ENCODE assay signal across 26 cellular contexts in genomic region chr11:120090411-120090810, GRCh38. TPM values are rescaled to one million over a fixed set of nuclear protein-coding genes. Genes with fewer than 3 reads are reported as not detected.
"Had no signal": no experiment of that assay in that cellular context is flagged by ENCODE, and none has a peak within 500 bp of the region (broad histone marks: within the 10 kb centered on the region; RNA-seq: fewer than 3 reads in every experiment).

No MANE protein-coding gene starts in this region.

- H3K4me3 ChIP-seq: adrenal gland, colonic mucosa, spleen, transverse colon, uterus had no signal

- H3K27ac Mint-ChIP-seq: activated naive CD8-positive, alpha-beta T cell treated with anti-CD3 and anti-CD28 coated beads for 36 hours; effector memory CD8-positive, alpha-beta T cell; immature natural killer cell; memory B cell; naive thymus-derived CD8-positive, alpha-beta T cell; stimulated activated naive CD8-positive, alpha-beta T cell treated with anti-CD3 and anti-CD28 coated beads, Interleukin-15, Interleukin-2, amounts not matched to agents 100 ng/mL and 50 ng/mL, for 24 hours; T-helper 2 cell treated with Interferon-gamma antibody and Interleukin-4, amounts not matched to agents 5 μg/mL and 100 μg/mL, for 36 hours had no signal

- ATAC-seq: effector memory CD8-positive, alpha-beta T cell; naive thymus-derived CD8-positive, alpha-beta T cell had no signal

- H3K27ac ChIP-seq: adrenal gland, colonic mucosa, parathyroid adenoma, spleen, transverse colon, VCaP had no signal

- DNase-seq: activated CD4-positive, alpha-beta T cell treated with anti-CD3 and anti-CD28 coated beads for 4 hours; activated CD4-positive, alpha-beta T cell treated with anti-CD3 and anti-CD28 coated beads, Interleukin-2, amount 50 U/mL, for 4 hours; activated effector memory CD4-positive, alpha-beta T cell treated with Interleukin-2 at 50 U/mL for 16 hours; activated naive CD4-positive, alpha-beta T cell treated with Interleukin-2 at 50 U/mL for 16 hours; activated naive CD8-positive, alpha-beta T cell treated with anti-CD3 and anti-CD28 coated beads for 36 hours; colonic mucosa; effector memory CD8-positive, alpha-beta T cell; erythroblast; hippocampal formation; immature natural killer cell; kidney; midbrain; naive thymus-derived CD8-positive, alpha-beta T cell; right cardiac atrium; spleen; T-helper 1 cell; transverse colon; uterus had no signal

- H3K4me1 Mint-ChIP-seq: activated naive CD8-positive, alpha-beta T cell treated with anti-CD3 and anti-CD28 coated beads for 36 hours; immature natural killer cell; memory B cell; naive thymus-derived CD8-positive, alpha-beta T cell had no signal

- H3K36me3 Mint-ChIP-seq: naive thymus-derived CD8-positive, alpha-beta T cell had no signal

- H3K4me1 ChIP-seq: adrenal gland, colonic mucosa, parathyroid adenoma, spleen, transverse colon had no signal

- H3K27me3 ChIP-seq: adrenal gland, colonic mucosa, transverse colon, uterus had no signal

- H3K9me3 Mint-ChIP-seq: effector memory CD8-positive, alpha-beta T cell had no signal

- H3K36me3 ChIP-seq: adrenal gland, colonic mucosa, spleen, transverse colon, uterus had no signal

- H3K4me3 Mint-ChIP-seq: activated naive CD8-positive, alpha-beta T cell treated with anti-CD3 and anti-CD28 coated beads for 36 hours; effector memory CD8-positive, alpha-beta T cell; immature natural killer cell; memory B cell; naive thymus-derived CD8-positive, alpha-beta T cell; neural crest cell; stimulated activated naive CD8-positive, alpha-beta T cell treated with anti-CD3 and anti-CD28 coated beads, Interleukin-15, Interleukin-2, amounts not matched to agents 100 ng/mL and 50 ng/mL, for 24 hours; T-helper 2 cell treated with Interferon-gamma antibody and Interleukin-4, amounts not matched to agents 5 μg/mL and 100 μg/mL, for 36 hours had no signal

- H3K9me3 ChIP-seq: adrenal gland, colonic mucosa, spleen, transverse colon, uterus had no signal

RNA-seq across cellular contexts. Expression of gene TRIM29, which starts 47.5 kb away (rescaled TPM):
- total RNA-seq: activated naive CD8-positive, alpha-beta T cell treated with anti-CD3 and anti-CD28 coated beads for 36 hours; fibroblast of lung; naive thymus-derived CD8-positive, alpha-beta T cell; neural crest cell had no signal
- polyA plus RNA-seq: fibroblast of lung; immature natural killer cell; naive thymus-derived CD8-positive, alpha-beta T cell had no signal
